ENCODE assay signal across 7 cellular contexts in genomic region chr17:32659419-32659842, GRCh38.
A peak's percentile ranks its signal among the peaks of the same experiment; 100 is the strongest.
DNase-seq lines count a peak whose midpoint lies in the region; ATAC-seq and TF ChIP-seq lines count a peak whose summit lies in the region.

No MANE protein-coding gene starts in this region.

- no peaks in the 10 kb centered on the region for H3K27me3 Mint-ChIP-seq in stimulated activated memory B cell treated with anti-CD40 and anti-IgM and Interleukin-4, amounts not matched to agents 10 μg/mL and 1 μg/mL and 100 μg/mL, for 72 hours

- H3K4me3 Mint-ChIP-seq in stimulated activated memory B cell treated with anti-CD40 and anti-IgM and Interleukin-4, amounts not matched to agents 10 μg/mL and 1 μg/mL and 100 μg/mL, for 72 hours = no peak overlapping the region

- no peak overlapping the region for H3K27ac Mint-ChIP-seq in stimulated activated memory B cell treated with anti-CD40 and anti-IgM and Interleukin-4, amounts not matched to agents 10 μg/mL and 1 μg/mL and 100 μg/mL, for 72 hours

- H3K4me1 Mint-ChIP-seq in stimulated activated memory B cell treated with anti-CD40 and anti-IgM and Interleukin-4, amounts not matched to agents 10 μg/mL and 1 μg/mL and 100 μg/mL, for 72 hours = no peaks in the 10 kb centered on the region

- H3K9me3 Mint-ChIP-seq in stimulated activated memory B cell treated with anti-CD40 and anti-IgM and Interleukin-4, amounts not matched to agents 10 μg/mL and 1 μg/mL and 100 μg/mL, for 72 hours = no peaks in the 10 kb centered on the region

- H3K36me3 Mint-ChIP-seq in stimulated activated memory B cell treated with anti-CD40 and anti-IgM and Interleukin-4, amounts not matched to agents 10 μg/mL and 1 μg/mL and 100 μg/mL, for 72 hours = peaks cover 24% of the 10 kb centered on the region

- TF ChIP-seq CTCF in GM12874 (IDR thresholded peaks at IDR 0.05; ENCODE audit: insufficient read depth, low read depth, low read length) = peak; percentile 91

- no peak for ATAC-seq in stimulated activated memory B cell treated with anti-CD40 and anti-IgM and Interleukin-4, amounts not matched to agents 10 μg/mL and 1 μg/mL and 100 μg/mL, for 72 hours

- in situ Hi-C loops in T47D (cut with HindIII; ENCODE audit: low pct_unique_long_range_greater_than_20kb, low sequenced_read_pairs) = no loop called here

- DNase-seq in NCI-H1694 treated with DMSO at 0.1 percent for 48 hours (lab: John Stamatoyannopoulos, UW) (peak; percentile 83), UCSD-AML1 (lab: John Stamatoyannopoulos, UW; ENCODE audit: unreplicated experiment) (peak; percentile 51), T47D (ENCODE audit: low read depth in 1 of 2, low spot score in 1 of 2) (peak; percentile 79 to 83), iris pigment epithelial cell (ENCODE audit: low read depth) (peak; percentile 71)
- DNase-seq in stimulated activated CD4-positive, alpha-beta T cell treated with anti-CD3 and anti-CD28 coated beads, Interleukin-15, amount 100 ng/mL, for 48 hours (ENCODE audit: low read depth in 2 of 2) = peak; percentile 24 to 58
